In genomic region chr2:69997296-69998184, GRCh38 we compare ENCODE assay signal across 11 cellular contexts. TPM values are rescaled to one million over a fixed set of nuclear protein-coding genes. Genes with fewer than 3 reads are reported as not detected.
DNase-seq lines count a peak whose midpoint lies in the region; ATAC-seq, FAIRE-seq and TF ChIP-seq lines count a peak whose summit lies in the region.
"Had no signal": no experiment of that assay in that cellular context is flagged by ENCODE, and none has a peak within 500 bp of the region (broad histone marks: within the 10 kb centered on the region; RNA-seq: fewer than 3 reads in every experiment).

No MANE protein-coding gene starts in this region.

- H4K8ac ChIP-seq in IMR-90 (ENCODE audit: low read depth in 2 of 2, low read length in 2 of 2) = peak overlapping the region in 1 of 2 experiments; percentile 59; a peak in 1 of 4 replicates
- no peak overlapping the region for H4K8ac ChIP-seq in neuronal stem cell (ENCODE audit: low read depth, low read length)

- H3K27me3 ChIP-seq in IMR-90 (ENCODE audit: control insufficient read depth, insufficient read depth, low read length) = no peaks in the 10 kb centered on the region
- no peaks in the 10 kb centered on the region for H3K27me3 ChIP-seq in K562 (ENCODE audit: control insufficient read depth in 2 of 2, insufficient read depth in 2 of 2, low read length in 2 of 2)
- no peaks in the 10 kb centered on the region for H3K27me3 ChIP-seq in neuronal stem cell (ENCODE audit: control insufficient read depth in 3 of 3, insufficient read depth in 3 of 3, low read depth in 1 of 3, low read length in 3 of 3)

- H4K5ac ChIP-seq in IMR-90 (ENCODE audit: low read depth, low read length) = no peak overlapping the region

- CTCF ChIA-PET in IMR-90 (lab: Yijun Ruan, JAX) = no interaction called here
- CTCF ChIA-PET in K562 (lab: Yijun Ruan, JAX; ENCODE audit: low intra/inter-chr PET ratio) = no interaction called here

- in situ Hi-C loops in IMR-90 (cut with MboI; ENCODE audit: low sequenced_read_pairs) = no loop called here
- in situ Hi-C loops in K562 (cut with MboI) = no loop called here

- 79% methylated on average over 6 of the region's 15 CpGs; no CpG with 5 or more reads in 1 of the 2 experiments for WGBS in IMR-90 (ENCODE audit: extremely low coverage in 2 of 2, insufficient read length in 1 of 2), 2 experiments
- 49% methylated on average over 15 of the region's 15 CpGs for WGBS in K562 (ENCODE audit: insufficient coverage, low coverage, missing lambda C conversion rate)
- no CpG with 5 or more reads among the region's 15 CpGs for WGBS in neuronal stem cell (ENCODE audit: extremely low coverage in 2 of 2, insufficient read length in 2 of 2, insufficient replicate concordance in 1 of 2), 2 donors

- peak; percentile 89 for FAIRE-seq in K562 (lab: Jason Lieb, UNC)

- TF ChIP-seq RAD21 in IMR-90 (IDR thresholded peaks at IDR 0.05; ENCODE audit: low read length) = no peak
- no peak for TF ChIP-seq RAD21 in K562 (CRISPR knock-in tag; conservative IDR thresholded peaks at IDR 0.05 in 1 of 2, IDR thresholded peaks at IDR 0.05 in 1 of 2)

- H3K27ac ChIP-seq in IMR-90 (ENCODE audit: insufficient read depth, low read length) = no peak overlapping the region
- H3K27ac ChIP-seq in K562 (ENCODE audit: extremely low read depth, low read depth, low read length) = peak overlapping the region; percentile 72; the same call in 2 of the 3 replicates
- no peak overlapping the region for H3K27ac ChIP-seq in neuronal stem cell (replicated peaks; ENCODE audit: low read length)

- H2AK9ac ChIP-seq in IMR-90 (replicated peaks; ENCODE audit: low read depth, low read length, poor library complexity) = peak overlapping the region; percentile 21

- H2AFZ ChIP-seq in IMR-90 (replicated peaks; ENCODE audit: low read length, poor library complexity) = peak overlapping the region; percentile 69
- peak overlapping the region; percentile 83 for H2AFZ ChIP-seq in K562 (ENCODE audit: low read depth, low read length)
- no peak overlapping the region for H2AFZ ChIP-seq in neuronal stem cell (ENCODE audit: low read length)

- no peaks in the 10 kb centered on the region for H4K20me1 ChIP-seq in IMR-90 (ENCODE audit: insufficient read depth, low read length)
- H4K20me1 ChIP-seq in K562 (replicated peaks; ENCODE audit: control insufficient read depth, insufficient read depth, low read length) = no peaks in the 10 kb centered on the region

- DNase-seq in CD1c-positive myeloid dendritic cell (ENCODE audit: extremely low spot score) (peak; percentile 33), IMR-90 (peak; percentile 71), K562 (ENCODE audit: extremely low read depth in 1 of 4, low spot score in 3 of 4) (peak; percentile 68 to 89 (median 78)), mucosa of descending colon (peak in 1 of 3 donors; percentile 26), activated gamma-delta T cell treated with Interleukin-2 at 50 U/mL for 16 hours (no peak), NCI-H82 treated with DMSO at 0.1 percent for 48 hours (lab: John Stamatoyannopoulos, UW; ENCODE audit: unreplicated experiment) (no peak), neuronal stem cell (ENCODE audit: low spot score) (no peak)
- DNase-seq: cerebellar nuclear complex; SHP77 treated with DMSO at 0.1 percent for 48 hours; stimulated activated naive CD4-positive, alpha-beta T cell had no signal

- no TSS peak for BruUV-seq in IMR-90 (replicated peaks; lab: Mats Ljungman, UMichigan)
- BruUV-seq in K562 (replicated peaks; lab: Mats Ljungman, UMichigan) = no TSS peak

- POLR2A ChIA-PET in IMR-90 (lab: Charles Lee; ENCODE audit: unreplicated experiment) = no interaction called here
- POLR2A ChIA-PET in K562 (lab: Yijun Ruan, JAX) = interaction anchor here (0.6 to 2.3 kb wide), 6 partner anchors 9 to 42 kb away, joined by 3 to 6 read pairs (median 4); no protein-coding TSS in a partner anchor

- dilution Hi-C loops in IMR-90 (cut with HindIII; ENCODE audit: low sequenced_read_pairs, unreplicated experiment) = no loop called here

- no peak overlapping the region for H3K56ac ChIP-seq in IMR-90 (ENCODE audit: extremely low read depth, insufficient read depth, low read length)

- H3K9me1 ChIP-seq in IMR-90 (ENCODE audit: insufficient read depth, low read length) = peaks cover 5% of the 10 kb centered on the region; the same call in 1 of the 2 replicates
- H3K9me1 ChIP-seq in K562 (ENCODE audit: control insufficient read depth, insufficient read depth, low read length) = no peaks in the 10 kb centered on the region

- H2BK120ac ChIP-seq in IMR-90 (ENCODE audit: low read depth, low read length) (no peak overlapping the region), neuronal stem cell (ENCODE audit: low read depth, low read length) (no peak overlapping the region)

- TF ChIP-seq POLR2A in IMR-90 (IDR thresholded peaks at IDR 0.05; ENCODE audit: low read depth, low read length) = no peak
- TF ChIP-seq POLR2A in K562 (conservative IDR thresholded peaks at IDR 0.05) = no peak; the same call in 1 of the 2 replicates

- H2BK20ac ChIP-seq in IMR-90 (ENCODE audit: low read depth, low read length) = no peak overlapping the region

- no peak overlapping the region for H3K18ac ChIP-seq in IMR-90 (ENCODE audit: low read depth, low read length)
- no peak overlapping the region for H3K18ac ChIP-seq in neuronal stem cell (ENCODE audit: low read length)

- H2BK12ac ChIP-seq in neuronal stem cell (ENCODE audit: low read length) = no peak overlapping the region

- no peak overlapping the region for H2BK5ac ChIP-seq in IMR-90 (ENCODE audit: low read depth, low read length, poor library complexity, severe bottlenecking)
- H2BK5ac ChIP-seq in neuronal stem cell (ENCODE audit: low read length) = no peak overlapping the region

- TF ChIP-seq EP300 in K562 (IDR thresholded peaks at IDR 0.05; ENCODE audit: low read length) = peak; percentile 62; the same call in 1 of the 2 replicates

- intact Hi-C loops in IMR-90 (cut with micrococcal nuclease) = no loop called here
- intact Hi-C loops in K562 (cut with micrococcal nuclease) = loop anchor here (2.0 kb wide), 1 partner anchor 83 kb away; the partner anchor contains the start of gene MXD1
- intact Hi-C loops in mucosa of descending colon (cut with DNase I, micrococcal nuclease) = no loop called here

- no peak overlapping the region for H3K4me2 ChIP-seq in IMR-90 (ENCODE audit: low read depth, low read length)
- H3K4me2 ChIP-seq in K562 (ENCODE audit: insufficient read depth, low read length) = peak overlapping the region; percentile 44; the same call in 1 of the 2 replicates
- no peak overlapping the region for H3K4me2 ChIP-seq in neuronal stem cell (ENCODE audit: insufficient read depth, low read length, poor library complexity, severe bottlenecking)

- H2AK5ac ChIP-seq in IMR-90 (ENCODE audit: low read depth, low read length) (no peak overlapping the region), neuronal stem cell (ENCODE audit: low read depth, low read length) (no peak overlapping the region)

- no peak overlapping the region for H3K9ac ChIP-seq in IMR-90 (ENCODE audit: low read depth, low read length)
- peak overlapping the region; percentile 55 to 86; a peak in 3 of 4 replicates for H3K9ac ChIP-seq in K562 (ENCODE audit: insufficient read depth in 1 of 2, low read depth in 2 of 2, low read length in 2 of 2)
- no peak overlapping the region for H3K9ac ChIP-seq in neuronal stem cell (ENCODE audit: low read depth, low read length, poor library complexity)

- H3K9me3 ChIP-seq in IMR-90 (ENCODE audit: control insufficient read depth, insufficient read depth, low read length) (no peaks in the 10 kb centered on the region), K562 (replicated peaks; ENCODE audit: control insufficient read depth, insufficient read depth, low read depth, low read length) (no peaks in the 10 kb centered on the region), mucosa of descending colon (no peaks in the 10 kb centered on the region), neuronal stem cell (replicated peaks in 1 of 2; ENCODE audit: control insufficient read depth in 2 of 2, insufficient read depth in 1 of 2, low read depth in 1 of 2, low read length in 2 of 2) (no peaks in the 10 kb centered on the region)

- H3K79me2 ChIP-seq in K562 (ENCODE audit: control insufficient read depth, insufficient read depth, low read length) = no peaks in the 10 kb centered on the region

- ATAC-seq in IMR-90 (ENCODE audit: low read depth) = peak; percentile 63
- peak; percentile 93 for ATAC-seq in K562
- ATAC-seq in mucosa of descending colon = peak; percentile 83
- ATAC-seq in HG03457 (IDR thresholded peaks at IDR 0.05; ENCODE audit: unreplicated experiment) = no peak

- H3K4me3 ChIP-seq in IMR-90 (ENCODE audit: insufficient read depth, low read depth, low read length) (no peak overlapping the region), K562 (no peak overlapping the region), mucosa of descending colon (no peak overlapping the region), neuronal stem cell (ENCODE audit: low read length in 2 of 2) (no peak overlapping the region)

- TF ChIP-seq CTCF in IMR-90 (conservative IDR thresholded peaks at IDR 0.05; ENCODE audit: low read depth, low read length) (no peak), K562 (IDR thresholded peaks at IDR 0.05 in 2 of 3, conservative IDR thresholded peaks at IDR 0.05 in 1 of 3; ENCODE audit: insufficient read depth in 2 of 3, low read depth in 1 of 3, low read length in 3 of 3) (no peak), mucosa of descending colon (IDR thresholded peaks at IDR 0.05) (no peak)

- peak overlapping the region; percentile 8; the same call in 1 of the 2 replicates for H3K4ac ChIP-seq in IMR-90 (ENCODE audit: low read depth, low read length)
- no peak overlapping the region for H3K4ac ChIP-seq in neuronal stem cell (ENCODE audit: low read length)

- no peaks in the 10 kb centered on the region for H3K79me1 ChIP-seq in IMR-90 (ENCODE audit: low read depth in 1 of 2, low read length in 2 of 2)
- no peaks in the 10 kb centered on the region for H3K79me1 ChIP-seq in neuronal stem cell (ENCODE audit: low read depth, low read length)

- no peaks in the 10 kb centered on the region for H3K36me3 ChIP-seq in IMR-90 (ENCODE audit: control insufficient read depth, insufficient read depth, low read length)
- no peaks in the 10 kb centered on the region for H3K36me3 ChIP-seq in K562 (ENCODE audit: control insufficient read depth, insufficient read depth, low read length)
- H3K36me3 ChIP-seq in mucosa of descending colon (ENCODE audit: low read depth) = no peaks in the 10 kb centered on the region
- peaks cover 0 to 35% of the 10 kb centered on the region in 2 donors for H3K36me3 ChIP-seq in neuronal stem cell (replicated peaks in 1 of 2; ENCODE audit: control insufficient read depth in 2 of 2, insufficient read depth in 2 of 2, low read length in 2 of 2)

- H3K4me1 ChIP-seq in IMR-90 (ENCODE audit: control insufficient read depth, insufficient read depth, low read length) (peaks cover 5% of the 10 kb centered on the region), K562 (replicated peaks in 1 of 2; ENCODE audit: control insufficient read depth in 2 of 2, insufficient read depth in 2 of 2, low read length in 2 of 2) (peaks cover 25 to 33% of the 10 kb centered on the region in 2 experiments; a peak in 4 of 5 replicates), mucosa of descending colon (ENCODE audit: low read depth) (no peaks in the 10 kb centered on the region), neuronal stem cell (ENCODE audit: control insufficient read depth in 2 of 2, insufficient read depth in 1 of 2, low read depth in 1 of 2, low read length in 2 of 2) (no peaks in the 10 kb centered on the region)

- H3K14ac ChIP-seq in IMR-90 (replicated peaks; ENCODE audit: low read depth, low read length) (0 out of 2 replicates have a peak overlapping the region, but pooled peaks have one; percentile 48), neuronal stem cell (ENCODE audit: low read length) (no peak overlapping the region)

- no peak overlapping the region for H3K23ac ChIP-seq in IMR-90 (ENCODE audit: low read depth, low read length)
- H3K23ac ChIP-seq in neuronal stem cell (ENCODE audit: low read depth, low read length, poor library complexity) = no peak overlapping the region

- H4K91ac ChIP-seq in IMR-90 (ENCODE audit: insufficient read depth, low read depth, low read length) (no peak overlapping the region), neuronal stem cell (ENCODE audit: low read depth, low read length, poor library complexity) (no peak overlapping the region)

- H2BK15ac ChIP-seq in IMR-90 (ENCODE audit: low read depth, low read length) (no peak overlapping the region), neuronal stem cell (ENCODE audit: low read length) (no peak overlapping the region)

RNA-seq across cellular contexts. Expression of gene ASPRV1, which starts 36.1 kb away (rescaled TPM):
- total RNA-seq in IMR-90 (2012; rRNA removed) (0.18 and 0.28 TPM in 2 replicates), K562 (2014; rRNA removed) (0.36 and 0.57 TPM in 2 replicates), K562 (2014; rRNA removed; fragmentation: Illumina TruSeq; extraction: Trizol) (0.33 and 0.45 TPM in 2 replicates), K562 (2015; rRNA removed; fragmentation: Illumina TruSeq; extraction: Trizol) (0.58 and 0.64 TPM in 2 replicates), K562 (2021) (0.58 and 0.60 TPM in 2 replicates), mucosa of descending colon (1 to 10 TPM in 1 of 3 donors, under 1 TPM in 2; 0.55 to 1.1 (median 0.55) TPM)
- polyA plus RNA-seq in IMR-90 (2012; rRNA removed) (0.09 and 0.14 TPM in 2 replicates), K562 (2011; rRNA removed) (0.55 and 0.72 TPM in 2 replicates), K562 (2014; fragmentation: Illumina TruSeq; extraction: Trizol) (0.45 and 0.60 TPM in 2 replicates), K562 (2014; fragmentation: Nextera tagmentation; extraction: Ambion mirVana) (under 1 TPM in 1 of 2 experiments, not detected in 1; 0.17 TPM), K562 (2014; rRNA removed) (0.49 and 0.71 TPM in 2 replicates)
- polyA plus RNA-seq in IMR-90 (2012; cell fraction: cytosol; rRNA removed) = 0.08 and 0.10 TPM in 2 replicates
- polyA plus RNA-seq in IMR-90 (2012; cell fraction: nucleus; rRNA removed; ENCODE audit: low replicate concordance) = 0.36 and 0.39 TPM in 2 replicates
- 1.2 and 2.8 TPM in 2 replicates for total RNA-seq in K562 (2011; cell fraction: chromatin; rRNA removed; ENCODE audit: low replicate concordance)
- total RNA-seq in K562 (2011; cell fraction: nucleolus; rRNA removed) = 1.6 and 2.0 TPM in 2 replicates
- 1.2 and 1.5 TPM in 2 replicates for total RNA-seq in K562 (2011; cell fraction: nucleoplasm; rRNA removed)
- 0.43 and 0.48 TPM in 2 replicates for polyA plus RNA-seq in K562 (2011; cell fraction: cytosol; rRNA removed)
- polyA plus RNA-seq in K562 (2011; cell fraction: nucleus; rRNA removed) = 0.63 TPM in 2 replicates
- polyA plus RNA-seq in K562 (2012) = 0.62 and 0.97 TPM in 2 replicates
- 0.42 and 0.81 TPM in 2 replicates for polyA minus RNA-seq in K562 (2011; rRNA and poly(A)+ RNA removed)
- polyA minus RNA-seq in K562 (2011; cell fraction: cytosol; rRNA and poly(A)+ RNA removed) = not detected in 2 replicates
- polyA minus RNA-seq in K562 (2011; cell fraction: nucleus; rRNA and poly(A)+ RNA removed) = 0.22 and 0.27 TPM in 2 replicates
- 0.54 TPM for polyA plus RNA-seq in neuronal stem cell (2013, experiment 1 of 2)
- 0.75 TPM for polyA plus RNA-seq in neuronal stem cell (2013, experiment 2 of 2)

Comparison
In these comparisons a context has a peak if more than half of its experiments do, and no peak if none do; other contexts are left out.
1. DNase-seq: peak in CD1c-positive myeloid dendritic cell (single experiment), IMR-90 (single experiment) and K562 (4 of 4); none in activated gamma-delta T cell treated with Interleukin-2 at 50 U/mL for 16 hours (single experiment), NCI-H82 treated with DMSO at 0.1 percent for 48 hours (single experiment) and neuronal stem cell (single experiment).
2. H3K9ac ChIP-seq: peak in K562 (2 of 2); none in IMR-90 (single experiment) and neuronal stem cell (single experiment).